In the genomic region with DNA sequence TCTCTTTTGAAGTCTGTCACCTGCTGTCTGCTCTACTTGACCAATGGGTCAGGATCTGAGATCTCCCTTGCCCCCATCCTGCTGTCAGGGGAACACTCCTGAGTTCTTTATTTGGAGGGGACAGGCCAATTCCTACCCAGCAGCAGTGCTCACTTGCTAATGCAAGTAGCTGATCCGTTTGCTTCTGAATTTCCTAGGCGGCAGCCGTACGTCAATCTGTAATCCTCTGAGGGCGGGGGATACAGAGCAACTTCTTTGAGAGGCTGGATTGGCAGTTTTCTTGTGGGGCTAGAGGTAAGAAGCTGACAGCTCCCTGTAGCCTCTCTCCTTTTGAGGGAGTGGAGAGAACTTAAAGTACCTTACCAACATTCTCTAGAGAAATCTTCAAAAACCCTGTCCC, we compare ENCODE assay signal across 19 cellular contexts. TPM values are rescaled to one million over a fixed set of nuclear protein-coding genes. Genes with fewer than 3 reads are reported as not detected.
DNase-seq lines count a peak whose midpoint lies in the region; ATAC-seq and TF ChIP-seq lines count a peak whose summit lies in the region.
"Had no signal": no experiment of that assay in that cellular context is flagged by ENCODE, and none has a peak within 500 bp of the region (broad histone marks: within the 10 kb centered on the region; RNA-seq: fewer than 3 reads in every experiment).

No MANE protein-coding gene starts in this region.

- H3K9me3 ChIP-seq in testis: no peaks in the 10 kb centered on the region
- H3K9me3 ChIP-seq: HAP-1 had no signal

- no peaks in the 10 kb centered on the region for H3K4me1 ChIP-seq in testis
- H3K4me1 ChIP-seq: BLaER1, HAP-1 had no signal

- H3K27ac Mint-ChIP-seq in memory B cell (peak overlapping the region; percentile 19), progenitor cell of endocrine pancreas (peak overlapping the region; percentile 45), HFFc6 (no peak overlapping the region)
- H3K27ac Mint-ChIP-seq in stimulated activated effector memory CD8-positive, alpha-beta T cell treated with anti-CD3 and anti-CD28 coated beads, Interleukin-12 subunit alpha, Interleukin-12 subunit beta, amount 100 ng/mL, for 72 hours: peak overlapping the region; percentile 34
- H3K27ac Mint-ChIP-seq: B cell; CD4-positive, CD25-positive, alpha-beta regulatory T cell; CD8-positive, alpha-beta T cell had no signal

- H3K4me3 Mint-ChIP-seq in memory B cell (no peak overlapping the region), progenitor cell of endocrine pancreas (ENCODE audit: low read depth) (no peak overlapping the region), HFFc6 (no peak overlapping the region)
- no peak overlapping the region for H3K4me3 Mint-ChIP-seq in stimulated activated effector memory CD8-positive, alpha-beta T cell treated with anti-CD3 and anti-CD28 coated beads, Interleukin-12 subunit alpha, Interleukin-12 subunit beta, amount 100 ng/mL, for 72 hours
- H3K4me3 Mint-ChIP-seq: B cell; CD4-positive, CD25-positive, alpha-beta regulatory T cell; CD8-positive, alpha-beta T cell had no signal

- H3K36me3 Mint-ChIP-seq in memory B cell: peaks cover 26% of the 10 kb centered on the region
- peaks cover 32% of the 10 kb centered on the region for H3K36me3 Mint-ChIP-seq in progenitor cell of endocrine pancreas (ENCODE audit: insufficient read depth)
- peaks cover 51% of the 10 kb centered on the region for H3K36me3 Mint-ChIP-seq in stimulated activated effector memory CD8-positive, alpha-beta T cell treated with anti-CD3 and anti-CD28 coated beads, Interleukin-12 subunit alpha, Interleukin-12 subunit beta, amount 100 ng/mL, for 72 hours
- H3K36me3 Mint-ChIP-seq in HFFc6 (ENCODE audit: low read depth): peaks cover 23% of the 10 kb centered on the region

- no peaks in the 10 kb centered on the region for H3K9me3 Mint-ChIP-seq in memory B cell
- peaks cover 10% of the 10 kb centered on the region for H3K9me3 Mint-ChIP-seq in progenitor cell of endocrine pancreas (ENCODE audit: low read depth)
- H3K9me3 Mint-ChIP-seq in stimulated activated effector memory CD8-positive, alpha-beta T cell treated with anti-CD3 and anti-CD28 coated beads, Interleukin-12 subunit alpha, Interleukin-12 subunit beta, amount 100 ng/mL, for 72 hours: no peaks in the 10 kb centered on the region
- no peaks in the 10 kb centered on the region for H3K9me3 Mint-ChIP-seq in HFFc6
- H3K9me3 Mint-ChIP-seq: CD8-positive, alpha-beta T cell had no signal

- H3K27me3 ChIP-seq in testis: no peaks in the 10 kb centered on the region
- H3K27me3 ChIP-seq: BLaER1 had no signal

- H3K4me1 Mint-ChIP-seq in memory B cell (no peaks in the 10 kb centered on the region), progenitor cell of endocrine pancreas (ENCODE audit: low read depth) (no peaks in the 10 kb centered on the region), HFFc6 (ENCODE audit: low read depth) (peaks cover 2% of the 10 kb centered on the region; the same call in 1 of the 2 replicates)
- no peaks in the 10 kb centered on the region for H3K4me1 Mint-ChIP-seq in stimulated activated effector memory CD8-positive, alpha-beta T cell treated with anti-CD3 and anti-CD28 coated beads, Interleukin-12 subunit alpha, Interleukin-12 subunit beta, amount 100 ng/mL, for 72 hours
- H3K4me1 Mint-ChIP-seq: B cell; CD4-positive, CD25-positive, alpha-beta regulatory T cell had no signal

- H3K36me3 ChIP-seq in testis (ENCODE audit: low read depth, missing control alignments): no peaks in the 10 kb centered on the region

- 83 to 92% methylated on average over 5 of the region's 5 CpGs for WGBS in testis, 2 donors

- H3K27ac ChIP-seq in testis: no peak overlapping the region
- H3K27ac ChIP-seq: 22Rv1, BLaER1, C4-2B had no signal

- no peak for TF ChIP-seq CTCF in progenitor cell of endocrine pancreas (IDR thresholded peaks at IDR 0.05; ENCODE audit: unreplicated experiment)
- no peak for TF ChIP-seq CTCF in HFFc6 (IDR thresholded peaks at IDR 0.05)
- TF ChIP-seq CTCF in testis (IDR thresholded peaks at IDR 0.05): no peak

- ATAC-seq in memory B cell (ENCODE audit: low read depth) (no peak), HG03135 (IDR thresholded peaks at IDR 0.05; ENCODE audit: unreplicated experiment) (no peak)
- no peak for ATAC-seq in stimulated activated effector memory CD8-positive, alpha-beta T cell treated with anti-CD3 and anti-CD28 coated beads, Interleukin-12 subunit alpha, Interleukin-12 subunit beta, amount 100 ng/mL, for 72 hours
- ATAC-seq: CD8-positive, alpha-beta T cell had no signal

- intact Hi-C loops in testis (cut with DNase I; ENCODE audit: low total_unique reads): no loop called here

- peak; percentile 75 for DNase-seq in NCI-H82 (lab: John Stamatoyannopoulos, UW)
- no peak for DNase-seq in NCI-H82 treated with DMSO at 0.1 percent for 48 hours (lab: John Stamatoyannopoulos, UW; ENCODE audit: unreplicated experiment)
- DNase-seq in memory B cell (ENCODE audit: low spot score in 2 of 2): no peak
- DNase-seq in progenitor cell of endocrine pancreas (ENCODE audit: low spot score, unreplicated experiment): no peak
- DNase-seq in stimulated activated effector memory CD8-positive, alpha-beta T cell treated with anti-CD3 and anti-CD28 coated beads, Interleukin-12 subunit alpha, Interleukin-12 subunit beta, amount 100 ng/mL, for 72 hours (ENCODE audit: low spot score in 2 of 2): no peak
- DNase-seq in HFFc6: no peak
- no peak for DNase-seq in testis
- DNase-seq: CD4-positive, CD25-positive, alpha-beta regulatory T cell; CD8-positive, alpha-beta T cell; DMS53; DMS79 treated with DMSO at 0.1 percent for 48 hours; GF-D8; GOT3 had no signal

- no peaks in the 10 kb centered on the region for H3K27me3 Mint-ChIP-seq in memory B cell
- H3K27me3 Mint-ChIP-seq in progenitor cell of endocrine pancreas: no peaks in the 10 kb centered on the region
- no peaks in the 10 kb centered on the region for H3K27me3 Mint-ChIP-seq in HFFc6 (ENCODE audit: insufficient read depth)
- H3K27me3 Mint-ChIP-seq: B cell; CD4-positive, CD25-positive, alpha-beta regulatory T cell had no signal

- H3K4me3 ChIP-seq in testis: no peak overlapping the region
- H3K4me3 ChIP-seq: BLaER1, HAP-1 had no signal

- no peak for TF ChIP-seq POLR2A in testis (IDR thresholded peaks at IDR 0.05)

RNA-seq across cellular contexts. Expression of a gene that starts 36.6 kb away (rescaled TPM):
- 19.6 and 24.9 TPM in 2 replicates for total RNA-seq in progenitor cell of endocrine pancreas
- total RNA-seq in HFFc6 (2021; fragmentation: NEBNext Ultra II Directional; extraction: Animal tissue kit (Norgen Biotek cat#: 25700)): 10 to 100 TPM; 12.7 to 18.1 (median 15.3) TPM
- 10 to 100 TPM; 21.7 to 22.8 TPM for total RNA-seq in testis
- polyA plus RNA-seq in testis (ENCODE audit: insufficient read depth, low read depth, low replicate concordance): 16.9 TPM

RNA-seq across cellular contexts. Expression of a gene that starts 37.9 kb away (rescaled TPM):
- total RNA-seq in progenitor cell of endocrine pancreas: 31.8 and 32.0 TPM in 2 replicates
- 100 to 1,000 TPM; 164 to 212 (median 168) TPM for total RNA-seq in HFFc6 (2021; fragmentation: NEBNext Ultra II Directional; extraction: Animal tissue kit (Norgen Biotek cat#: 25700))
- 10 to 100 TPM; 54.3 to 64.6 TPM for total RNA-seq in testis
- polyA plus RNA-seq in testis (ENCODE audit: insufficient read depth, low read depth, low replicate concordance): 92.2 TPM
